8 cellular contexts compared by ENCODE assay signal in genomic region chr19:17680235-17680722, GRCh38. TPM values are rescaled to one million over a fixed set of nuclear protein-coding genes. Genes with fewer than 3 reads are reported as not detected.
DNase-seq lines count a peak whose midpoint lies in the region; ATAC-seq and TF ChIP-seq lines count a peak whose summit lies in the region.

No MANE protein-coding gene starts in this region.

- H3K9me3 ChIP-seq in ascending aorta (no peaks in the 10 kb centered on the region), iPS-15b (ENCODE audit: control insufficient read depth, insufficient read depth, low read length) (no peaks in the 10 kb centered on the region)

- no peak overlapping the region for H3K4me3 Mint-ChIP-seq in activated naive CD4-positive, alpha-beta T cell treated with anti-CD3 and anti-CD28 coated beads for 36 hours

- H3K27me3 ChIP-seq in ascending aorta (peaks cover 3% of the 10 kb centered on the region), iPS-15b (ENCODE audit: control insufficient read depth, insufficient read depth, low read length) (no peaks in the 10 kb centered on the region)

- H3K27me3 Mint-ChIP-seq in activated naive CD4-positive, alpha-beta T cell treated with anti-CD3 and anti-CD28 coated beads for 36 hours (ENCODE audit: low read depth), result peaks cover 68% of the 10 kb centered on the region

- H3K9me3 Mint-ChIP-seq in activated naive CD4-positive, alpha-beta T cell treated with anti-CD3 and anti-CD28 coated beads for 36 hours, result no peaks in the 10 kb centered on the region

- intact Hi-C loops in activated naive CD4-positive, alpha-beta T cell treated with anti-CD3 and anti-CD28 coated beads for 36 hours (cut with micrococcal nuclease), result no loop called here
- intact Hi-C loops in ascending aorta (cut with DNase I), result loop anchor here (1.0 kb wide), 2 partner anchors 22 to 37 kb away; no protein-coding TSS in a partner anchor

- ATAC-seq in HG02970 (IDR thresholded peaks at IDR 0.05; ENCODE audit: low FRiP score, unreplicated experiment) (no peak), HG02763 (IDR thresholded peaks at IDR 0.05; ENCODE audit: unreplicated experiment) (no peak)

- H3K4me3 ChIP-seq in ascending aorta (peak overlapping the region; percentile 58 to 61), iPS-15b (ENCODE audit: low read depth, low read length) (peak overlapping the region; percentile 46)

- CTCF ChIA-PET in activated naive CD4-positive, alpha-beta T cell treated with anti-CD3 and anti-CD28 coated beads for 36 hours (lab: Charles Lee), result no interaction called here

- no peak overlapping the region for H3K9ac ChIP-seq in iPS-15b (ENCODE audit: low read depth, low read length)

- no peaks in the 10 kb centered on the region for H3K36me3 Mint-ChIP-seq in activated naive CD4-positive, alpha-beta T cell treated with anti-CD3 and anti-CD28 coated beads for 36 hours (ENCODE audit: low read depth)

- H3K4me1 ChIP-seq in ascending aorta, result peaks cover 4 to 9% of the 10 kb centered on the region in 2 donors
- H3K4me1 ChIP-seq in iPS-15b (ENCODE audit: control insufficient read depth, insufficient read depth, low read length), result peaks cover 9% of the 10 kb centered on the region

- peak overlapping the region; percentile 61 to 81 for H3K27ac ChIP-seq in ascending aorta

- no peaks in the 10 kb centered on the region for H3K36me3 ChIP-seq in ascending aorta
- no peaks in the 10 kb centered on the region for H3K36me3 ChIP-seq in iPS-15b (ENCODE audit: control insufficient read depth, insufficient read depth, low read length)

- peaks cover 2% of the 10 kb centered on the region for H3K4me1 Mint-ChIP-seq in activated naive CD4-positive, alpha-beta T cell treated with anti-CD3 and anti-CD28 coated beads for 36 hours (ENCODE audit: low read depth)

- peak; percentile 66 for DNase-seq in activated naive CD4-positive, alpha-beta T cell treated with anti-CD3 and anti-CD28 coated beads for 36 hours
- no peak for DNase-seq in activated naive CD4-positive, alpha-beta T cell treated with anti-CD3 and anti-CD28 coated beads, Interleukin-2, amount 50 U/mL, for 16 hours
- DNase-seq in RPMI8226 (peak; percentile 50), ascending aorta (ENCODE audit: low spot score in 2 of 2) (peak; percentile 72 to 95)
- DNase-seq in stimulated activated CD4-positive, alpha-beta T cell treated with anti-CD3 and anti-CD28 coated beads, Interleukin-15, amount 100 ng/mL, for 24 hours, result peak; percentile 57

- H3K27ac Mint-ChIP-seq in activated naive CD4-positive, alpha-beta T cell treated with anti-CD3 and anti-CD28 coated beads for 36 hours, result no peak overlapping the region

- TF ChIP-seq CTCF in ascending aorta (IDR thresholded peaks at IDR 0.05), result peak in 1 of 3 experiments; percentile 8

RNA-seq across cellular contexts. Expression of gene UNC13A, which starts 7.9 kb away (rescaled TPM):
- under 1 TPM in 1 of 2 experiments, not detected in 1; 0.12 TPM for total RNA-seq in activated naive CD4-positive, alpha-beta T cell treated with anti-CD3 and anti-CD28 coated beads for 36 hours
- total RNA-seq in ascending aorta, result 2.2 TPM

RNA-seq across cellular contexts. Expression of gene MAP1S, which starts 39.0 kb away (rescaled TPM):
- 10 to 100 TPM; 46.8 to 51.8 TPM for total RNA-seq in activated naive CD4-positive, alpha-beta T cell treated with anti-CD3 and anti-CD28 coated beads for 36 hours
- total RNA-seq in ascending aorta, result 111 TPM
